8 cellular contexts compared by ENCODE assay signal in genomic region chr11:75583710-75584658, GRCh38. TPM values are rescaled to one million over a fixed set of nuclear protein-coding genes. Genes with fewer than 3 reads are reported as not detected.
DNase-seq lines count a peak whose midpoint lies in the region; ATAC-seq and TF ChIP-seq lines count a peak whose summit lies in the region.

No MANE protein-coding gene starts in this region.

- ATAC-seq in GM18498 (IDR thresholded peaks at IDR 0.05; ENCODE audit: unreplicated experiment) (peak; percentile 16), GM18868 (IDR thresholded peaks at IDR 0.05; ENCODE audit: unreplicated experiment) (no peak)

- H3K27ac ChIP-seq in brain microvascular endothelial cell, result peak overlapping the region; percentile 42

- no peaks in the 10 kb centered on the region for H3K9me3 ChIP-seq in iPS-15b (ENCODE audit: control insufficient read depth, insufficient read depth, low read length)

- in situ Hi-C loops in brain microvascular endothelial cell (cut with HindIII; ENCODE audit: low pct_ligation_motif_present, low sequenced_read_pairs), result no loop called here

- H3K4me3 ChIP-seq in AG04449 (ENCODE audit: low read depth, low read length) (peak overlapping the region; percentile 54), brain microvascular endothelial cell (ENCODE audit: low read depth, low read length) (peak overlapping the region; percentile 65), iPS-15b (ENCODE audit: low read depth, low read length) (peak overlapping the region; percentile 73)

- POLR2A ChIA-PET in AG04449 (lab: Yijun Ruan, JAX), result interaction anchor here (0.8 to 2.8 kb wide), 5 partner anchors 9 to 72 kb away, joined by 3 to 19 read pairs (median 6); partner anchors contain the start of gene SERPINH1

- CTCF ChIA-PET in AG04449 (lab: Yijun Ruan, JAX), result interaction anchor here (0.7 to 1.9 kb wide), 9 partner anchors 8 to 276 kb away, joined by 3 to 7 read pairs (median 5); no protein-coding TSS in a partner anchor

- H3K36me3 ChIP-seq in brain microvascular endothelial cell (replicated peaks), result no peaks in the 10 kb centered on the region
- H3K36me3 ChIP-seq in iPS-15b (ENCODE audit: control insufficient read depth, insufficient read depth, low read length), result no peaks in the 10 kb centered on the region

- TF ChIP-seq CTCF in AG04449 (IDR thresholded peaks at IDR 0.05; ENCODE audit: insufficient read depth, low read length, missing control alignments), result no peak
- no peak for TF ChIP-seq CTCF in brain microvascular endothelial cell (IDR thresholded peaks at IDR 0.05; ENCODE audit: low read depth, low read length, missing control alignments)

- DNase-seq in AG04449 (ENCODE audit: low read depth, low spot score), result no peak
- DNase-seq in NCI-H774 (lab: John Stamatoyannopoulos, UW), result peak; percentile 30
- DNase-seq in brain microvascular endothelial cell, result no peak
- peak; percentile 50 for DNase-seq in renal cortical epithelial cell (ENCODE audit: low read depth)
- DNase-seq in HT-29 (ENCODE audit: low spot score), result no peak

- peak overlapping the region; percentile 70 for H3K9ac ChIP-seq in iPS-15b (ENCODE audit: low read depth, low read length)

- peaks cover 3% of the 10 kb centered on the region for H3K4me1 ChIP-seq in iPS-15b (ENCODE audit: control insufficient read depth, insufficient read depth, low read length)

- H3K27me3 ChIP-seq in brain microvascular endothelial cell (replicated peaks) (no peaks in the 10 kb centered on the region), iPS-15b (ENCODE audit: control insufficient read depth, insufficient read depth, low read length) (no peaks in the 10 kb centered on the region)

RNA-seq across cellular contexts. Expression of gene SERPINH1, which starts 21.9 kb away (rescaled TPM):
- 219 and 458 TPM in 2 replicates for total RNA-seq in renal cortical epithelial cell
- total RNA-seq in HT-29 (2014; rRNA removed; shearing (Covaris generic)), result 138 and 141 TPM in 2 replicates

RNA-seq across cellular contexts. Expression of gene GDPD5, which starts 58.2 kb away (rescaled TPM):
- total RNA-seq in renal cortical epithelial cell, result 3.0 TPM in 2 replicates
- total RNA-seq in HT-29 (2014; rRNA removed; shearing (Covaris generic)), result 2.8 and 4.0 TPM in 2 replicates

Comparison
In these comparisons a context has a peak if more than half of its experiments do, and no peak if none do; other contexts are left out.
1. DNase-seq: peak in NCI-H774 (single experiment) and renal cortical epithelial cell (single experiment); none in AG04449 (single experiment), brain microvascular endothelial cell (single experiment) and HT-29 (single experiment).
2. Peak in every context shown above with its lines, with median percentiles within 50 percentile points of each other: H3K4me3 ChIP-seq.